In the genomic region with DNA sequence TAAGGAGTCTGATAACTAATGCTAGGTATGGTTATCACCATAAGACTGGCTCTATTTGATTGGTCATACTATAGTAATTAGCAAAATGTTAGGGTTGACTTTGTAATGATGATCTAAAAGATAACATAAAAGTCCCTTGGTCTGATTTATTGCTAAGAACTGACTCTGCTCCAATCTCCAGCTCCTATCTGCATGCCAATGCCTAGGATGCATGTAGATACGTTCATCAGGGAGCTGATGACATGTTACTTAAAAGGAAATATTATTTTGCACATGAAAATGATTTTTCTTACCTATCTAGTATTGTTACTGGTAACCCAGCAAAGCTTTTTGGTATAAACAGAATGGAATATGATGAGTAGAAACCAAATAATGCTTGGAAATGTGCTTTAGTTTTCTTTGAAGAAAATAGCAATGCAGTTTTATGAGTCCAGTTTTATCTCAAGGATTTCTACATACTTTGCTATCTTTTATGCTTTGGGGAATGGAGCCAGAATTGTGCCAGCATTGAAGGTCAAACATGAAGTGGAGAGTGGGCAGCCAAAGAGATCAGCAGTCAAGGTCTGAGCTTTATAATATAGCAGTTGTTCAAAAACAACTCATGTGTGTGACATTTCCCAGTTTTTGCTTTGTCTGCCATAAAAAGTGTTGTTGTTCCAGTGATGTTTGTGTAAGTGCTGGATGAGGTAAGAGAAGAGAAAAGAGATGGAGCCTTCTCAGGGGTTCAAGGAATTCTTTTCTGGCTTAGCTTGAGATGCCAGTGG, we compare ENCODE assay signal across 17 cellular contexts.
DNase-seq lines count a peak whose midpoint lies in the region; ATAC-seq and TF ChIP-seq lines count a peak whose summit lies in the region.
"Had no signal": no experiment of that assay in that cellular context is flagged by ENCODE, and none has a peak within 500 bp of the region (broad histone marks: within the 10 kb centered on the region; RNA-seq: fewer than 3 reads in every experiment).

No MANE protein-coding gene starts in this region.

- WGBS in smooth muscle cell (ENCODE audit: low lambda C conversion rate): 52% methylated on average over 1 of the region's 1 CpG

- H2AFZ ChIP-seq in smooth muscle cell (ENCODE audit: low read depth): no peak overlapping the region

- no peaks in the 10 kb centered on the region for H3K36me3 ChIP-seq in smooth muscle cell (ENCODE audit: low read depth)

- no peak for ATAC-seq in left colon
- ATAC-seq: A549, HCT116, K562 had no signal

- no peaks in the 10 kb centered on the region for H3K9me3 ChIP-seq in smooth muscle cell (replicated peaks; ENCODE audit: low read depth)
- H3K9me3 ChIP-seq: A549 had no signal

- intact Hi-C loops in left colon (cut with DNase I, micrococcal nuclease): no loop called here

- H3K4me2 ChIP-seq in smooth muscle cell: peak overlapping the region; percentile 55
- H3K4me2 ChIP-seq: A549 had no signal

- no peak overlapping the region for H3K27ac ChIP-seq in smooth muscle cell (ENCODE audit: low read depth)
- H3K27ac ChIP-seq: A549, RWPE1 had no signal

- DNase-seq in NCI-H226 (peak; percentile 39), fibroblast of villous mesenchyme (ENCODE audit: low read depth) (peak; percentile 63), left kidney (ENCODE audit: low read depth, low spot score) (peak; percentile 24), smooth muscle cell (lab: John Stamatoyannopoulos, UW; ENCODE audit: unreplicated experiment) (no peak), CD1c-positive myeloid dendritic cell (ENCODE audit: extremely low spot score) (no peak), left colon (no peak), DMS 273 (lab: John Stamatoyannopoulos, UW; ENCODE audit: unreplicated experiment) (no peak)
- DNase-seq: DMS79; NCI-H1048; NCI-H2107; NCI-H69; NK-92 treated with Interleukin-12 subunit alpha and Interleukin-12 subunit beta, amount 100 ng/mL, for 24 hours; OCI-M1 had no signal

- no peak overlapping the region for H3K4me3 ChIP-seq in fibroblast of villous mesenchyme (ENCODE audit: low read depth, low read length)
- H3K4me3 ChIP-seq in smooth muscle cell: no peak overlapping the region
- H3K4me3 ChIP-seq: A549, K562 had no signal

- no peaks in the 10 kb centered on the region for H3K4me1 ChIP-seq in smooth muscle cell (ENCODE audit: low read depth)
- H3K4me1 ChIP-seq: A549 had no signal

- no peaks in the 10 kb centered on the region for H3F3A ChIP-seq in smooth muscle cell (ENCODE audit: low read depth)

- H3K9ac ChIP-seq in smooth muscle cell (ENCODE audit: low read depth): no peak overlapping the region

- H3K27me3 ChIP-seq in smooth muscle cell (ENCODE audit: low read depth): no peaks in the 10 kb centered on the region

- H3K79me2 ChIP-seq in smooth muscle cell (ENCODE audit: low read depth): no peaks in the 10 kb centered on the region

- no peak for TF ChIP-seq CTCF in fibroblast of villous mesenchyme (IDR thresholded peaks at IDR 0.05; ENCODE audit: insufficient read depth, low read depth, low read length)
- no peak for TF ChIP-seq CTCF in smooth muscle cell (IDR thresholded peaks at IDR 0.05; ENCODE audit: borderline replicate concordance, insufficient read depth, poor library complexity, severe bottlenecking)

- no peaks in the 10 kb centered on the region for H4K20me1 ChIP-seq in smooth muscle cell (ENCODE audit: low read depth)

Comparison
In these comparisons a context has a peak if more than half of its experiments do, and no peak if none do; other contexts are left out.
1. DNase-seq: peak in NCI-H226 (single experiment), fibroblast of villous mesenchyme (single experiment) and left kidney (single experiment); none in smooth muscle cell (single experiment), CD1c-positive myeloid dendritic cell (single experiment), left colon (0 of 2) and DMS 273 (single experiment).